Comparison of ENCODE assay signal across 8 cellular contexts in genomic region chr17:38799501-38800236, GRCh38.
DNase-seq lines count a peak whose midpoint lies in the region; ATAC-seq lines count a peak whose summit lies in the region.

TSS of gene PIP4K2B (minus strand) at chr17:38799556. CDS start at chr17:38799424, 132 bp downstream.

- ATAC-seq in GM19372 (IDR thresholded peaks at IDR 0.05; ENCODE audit: low read depth, unreplicated experiment) (peak; percentile 74), HG03521 (IDR thresholded peaks at IDR 0.05; ENCODE audit: unreplicated experiment) (peak; percentile 75)

- peak; percentile 60 to 98 (median 93) for DNase-seq in C1 segment of cervical spinal cord (lab: John Stamatoyannopoulos, UW)
- peak; percentile 99 for DNase-seq in NCI-H748 (lab: John Stamatoyannopoulos, UW; ENCODE audit: unreplicated experiment)
- peak; percentile 73 for DNase-seq in activated CD4-positive, alpha-beta T cell treated with anti-CD3 and anti-CD28 coated beads, Interleukin-2, amount 50 U/mL, for 1 hour
- DNase-seq in cortex of kidney (lab: John Stamatoyannopoulos, UW) = peak; percentile 85
- DNase-seq in left kidney (ENCODE audit: low read depth, low spot score) = peak; percentile 100
- peak; percentile 93 for DNase-seq in stimulated activated CD4-positive, alpha-beta T cell treated with anti-CD3 and anti-CD28 coated beads, Interleukin-1b, Interleukin-23, amount 100 ng/mL, for 48 hours

Comparison
In these comparisons a context has a peak if more than half of its experiments do, and no peak if none do; other contexts are left out.
1. Peak in every context shown above with its lines: DNase-seq and ATAC-seq.